In genomic region chr15:35689266-35689665, GRCh38 we compare ENCODE assay signal across 1 cellular context.
TF ChIP-seq lines count a peak whose summit lies in the region.

No MANE protein-coding gene starts in this region.

TF ChIP-seq in K562, 482 proteins besides CTCF, POLR2A, EP300 and RAD21:
- TF ChIP-seq TRIM25 (IDR thresholded peaks at IDR 0.05; ENCODE audit: borderline replicate concordance) (no peak), CBFA2T3 (IDR thresholded peaks at IDR 0.05) (no peak), DACH1 (IDR thresholded peaks at IDR 0.05; ENCODE audit: partially characterized antibody) (peak; percentile 90), ZNF146 (CRISPR knock-in tag; IDR thresholded peaks at IDR 0.05; ENCODE audit: unreplicated experiment) (no peak), BRD4 (IDR thresholded peaks at IDR 0.05) (no peak)
